Comparison of ENCODE assay signal across 1 cellular context in the genomic region with DNA sequence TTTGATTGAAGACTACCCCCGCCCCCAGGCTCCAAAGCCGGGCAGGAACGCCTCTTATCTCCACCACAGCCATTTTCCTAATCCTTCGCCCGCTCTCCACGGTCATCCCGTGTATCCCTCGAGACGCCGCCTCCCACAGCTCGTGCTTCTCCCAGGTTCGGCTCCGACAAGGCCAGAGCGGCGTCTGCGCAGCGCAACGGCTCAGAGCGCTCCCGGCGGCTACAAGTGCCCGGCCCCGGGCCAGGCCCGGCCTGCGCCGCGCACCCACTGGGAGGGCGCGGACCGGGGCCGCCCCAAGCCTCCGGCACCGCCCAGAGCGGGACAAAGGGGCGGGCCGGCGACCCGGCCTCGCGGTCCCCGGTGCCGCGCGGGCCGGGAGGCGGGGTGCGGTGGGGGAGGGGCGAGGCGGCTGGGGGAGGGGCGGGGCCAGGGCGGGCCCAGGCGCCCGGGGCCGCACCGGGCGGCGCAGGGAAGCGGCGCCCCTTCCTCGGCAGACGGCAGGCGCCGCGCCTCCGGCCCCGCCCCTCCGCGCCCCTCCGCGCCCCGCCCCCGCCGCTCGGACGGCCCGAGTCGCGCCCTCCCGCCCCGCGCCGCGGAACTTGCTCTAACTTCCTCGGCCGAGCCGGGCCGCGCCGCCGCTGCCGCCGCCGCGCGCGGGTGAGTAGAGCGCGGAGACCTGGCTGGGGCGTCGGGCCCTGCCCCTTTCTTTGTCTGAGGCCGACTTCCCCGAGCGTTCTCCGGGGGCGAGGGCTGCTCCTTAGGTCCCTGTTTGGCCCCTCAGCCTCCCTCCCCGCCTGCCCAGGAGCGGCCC.
TF ChIP-seq lines count a peak whose summit lies in the region.

Gene TSPAN14, plus strand, starts transcription at position 596 of the 811 bp plus-strand sequence. CDS start 34,924 bp downstream, outside the sequence.

TF ChIP-seq in HepG2, 621 proteins besides CTCF, POLR2A, EP300 and RAD21 (continued from another document and continues in another):
- TF ChIP-seq ZBTB40 (IDR thresholded peaks at IDR 0.05) (no peak), ZBTB40 (CRISPR knock-in tag; IDR thresholded peaks at IDR 0.05) (no peak), ZNF430 (CRISPR knock-in tag; IDR thresholded peaks at IDR 0.05) (0 out of 2 replicates have a peak, but pooled peaks have one; percentile 36), ARID4A (CRISPR knock-in tag; IDR thresholded peaks at IDR 0.05; ENCODE audit: borderline replicate concordance) (peak; percentile 42; the same call in 1 of the 2 replicates), RBM39 (IDR thresholded peaks at IDR 0.05; ENCODE audit: low read depth, low read length, poor library complexity, severe bottlenecking) (peak; percentile 23), YEATS4 (CRISPR knock-in tag; IDR thresholded peaks at IDR 0.05; ENCODE audit: borderline replicate concordance) (0 out of 2 replicates have a peak, but pooled peaks have one; percentile 34), NONO (IDR thresholded peaks at IDR 0.05) (no peak), NONO (CRISPR knock-in tag; conservative IDR thresholded peaks at IDR 0.05) (peak; percentile 45; the same call in 1 of the 2 replicates), XRCC5 (optimal IDR thresholded peaks at IDR 0.05; ENCODE audit: low read length) (peak; percentile 8), ZNF383 (CRISPR knock-in tag; IDR thresholded peaks at IDR 0.05; ENCODE audit: borderline replicate concordance) (no peak), ZBTB2 (CRISPR knock-in tag; IDR thresholded peaks at IDR 0.05; ENCODE audit: low read depth) (peak; percentile 89; the same call in 1 of the 2 replicates), KMT2A (CRISPR knock-in tag; IDR thresholded peaks at IDR 0.05) (peak; percentile 22; the same call in 1 of the 2 replicates), HINFP (CRISPR knock-in tag; IDR thresholded peaks at IDR 0.05; ENCODE audit: low read depth) (0 out of 2 replicates have a peak, but pooled peaks have one; percentile 10), CCDC6 (CRISPR knock-in tag; IDR thresholded peaks at IDR 0.05) (peak; percentile 36; the same call in 1 of the 2 replicates), UBTF (CRISPR knock-in tag; IDR thresholded peaks at IDR 0.05) (peak; percentile 64; the same call in 1 of the 2 replicates)
- TF ChIP-seq, protein P1, sequence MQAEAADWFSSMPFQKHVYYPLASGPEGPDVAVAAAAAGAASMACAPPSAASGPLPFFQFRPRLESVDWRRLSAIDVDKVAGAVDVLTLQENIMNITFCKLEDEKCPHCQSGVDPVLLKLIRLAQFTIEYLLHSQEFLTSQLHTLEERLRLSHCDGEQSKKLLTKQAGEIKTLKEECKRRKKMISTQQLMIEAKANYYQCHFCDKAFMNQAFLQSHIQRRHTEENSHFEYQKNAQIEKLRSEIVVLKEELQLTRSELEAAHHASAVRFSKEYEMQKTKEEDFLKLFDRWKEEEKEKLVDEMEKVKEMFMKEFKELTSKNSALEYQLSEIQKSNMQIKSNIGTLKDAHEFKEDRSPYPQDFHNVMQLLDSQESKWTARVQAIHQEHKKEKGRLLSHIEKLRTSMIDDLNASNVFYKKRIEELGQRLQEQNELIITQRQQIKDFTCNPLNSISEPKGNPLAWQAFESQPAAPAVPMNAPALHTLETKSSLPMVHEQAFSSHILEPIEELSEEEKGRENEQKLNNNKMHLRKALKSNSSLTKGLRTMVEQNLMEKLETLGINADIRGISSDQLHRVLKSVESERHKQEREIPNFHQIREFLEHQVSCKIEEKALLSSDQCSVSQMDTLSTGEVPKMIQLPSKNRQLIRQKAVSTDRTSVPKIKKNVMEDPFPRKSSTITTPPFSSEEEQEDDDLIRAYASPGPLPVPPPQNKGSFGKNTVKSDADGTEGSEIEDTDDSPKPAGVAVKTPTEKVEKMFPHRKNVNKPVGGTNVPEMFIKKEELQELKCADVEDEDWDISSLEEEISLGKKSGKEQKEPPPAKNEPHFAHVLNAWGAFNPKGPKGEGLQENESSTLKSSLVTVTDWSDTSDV (CRISPR knock-in tag; IDR thresholded peaks at IDR 0.05), result no peak
- TF ChIP-seq, protein P2, sequence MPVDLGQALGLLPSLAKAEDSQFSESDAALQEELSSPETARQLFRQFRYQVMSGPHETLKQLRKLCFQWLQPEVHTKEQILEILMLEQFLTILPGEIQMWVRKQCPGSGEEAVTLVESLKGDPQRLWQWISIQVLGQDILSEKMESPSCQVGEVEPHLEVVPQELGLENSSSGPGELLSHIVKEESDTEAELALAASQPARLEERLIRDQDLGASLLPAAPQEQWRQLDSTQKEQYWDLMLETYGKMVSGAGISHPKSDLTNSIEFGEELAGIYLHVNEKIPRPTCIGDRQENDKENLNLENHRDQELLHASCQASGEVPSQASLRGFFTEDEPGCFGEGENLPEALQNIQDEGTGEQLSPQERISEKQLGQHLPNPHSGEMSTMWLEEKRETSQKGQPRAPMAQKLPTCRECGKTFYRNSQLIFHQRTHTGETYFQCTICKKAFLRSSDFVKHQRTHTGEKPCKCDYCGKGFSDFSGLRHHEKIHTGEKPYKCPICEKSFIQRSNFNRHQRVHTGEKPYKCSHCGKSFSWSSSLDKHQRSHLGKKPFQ (CRISPR knock-in tag; IDR thresholded peaks at IDR 0.05; ENCODE audit: insufficient replicate concordance), result no peak
- TF ChIP-seq, protein P3, sequence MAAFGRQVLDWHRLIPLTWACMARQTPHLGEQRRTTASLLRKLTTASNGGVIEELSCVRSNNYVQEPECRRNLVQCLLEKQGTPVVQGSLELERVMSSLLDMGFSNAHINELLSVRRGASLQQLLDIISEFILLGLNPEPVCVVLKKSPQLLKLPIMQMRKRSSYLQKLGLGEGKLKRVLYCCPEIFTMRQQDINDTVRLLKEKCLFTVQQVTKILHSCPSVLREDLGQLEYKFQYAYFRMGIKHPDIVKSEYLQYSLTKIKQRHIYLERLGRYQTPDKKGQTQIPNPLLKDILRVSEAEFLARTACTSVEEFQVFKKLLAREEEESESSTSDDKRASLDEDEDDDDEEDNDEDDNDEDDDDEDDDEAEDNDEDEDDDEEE (CRISPR knock-in tag; IDR thresholded peaks at IDR 0.05), result peak; percentile 39; the same call in 1 of the 2 replicates
